1 cellular context compared by ENCODE assay signal in genomic region chr3:66489115-66489514, GRCh38.
TF ChIP-seq lines count a peak whose summit lies in the region.

No MANE protein-coding gene starts in this region.

TF ChIP-seq in HepG2, 621 proteins besides CTCF, POLR2A, EP300 and RAD21 (continued from another document):
- TF ChIP-seq AHDC1 (CRISPR knock-in tag; IDR thresholded peaks at IDR 0.05; ENCODE audit: borderline replicate concordance) = no peak
TF ChIP-seq in HepG2: peak in this region for 1.
